ENCODE assay signal across 24 cellular contexts in the genomic region with DNA sequence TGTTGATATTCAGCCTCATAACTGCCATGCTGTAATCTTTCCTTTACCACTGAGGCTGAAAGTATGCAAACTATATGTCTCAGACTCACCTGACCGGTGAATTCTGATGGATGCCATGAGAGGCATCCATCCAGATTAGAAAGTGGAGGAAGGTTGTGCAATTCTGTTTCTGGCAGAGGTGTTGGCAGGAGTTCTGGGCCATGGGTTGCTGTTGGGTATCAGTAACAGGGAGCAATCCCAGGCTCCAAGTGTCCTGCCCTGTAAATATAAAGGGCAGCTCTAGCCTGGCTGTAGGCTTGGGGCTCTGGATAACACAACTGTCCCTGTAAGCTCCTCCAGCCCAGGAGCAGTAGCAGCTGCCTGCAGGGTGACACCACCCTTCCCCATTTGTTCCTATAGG.
A peak's percentile ranks its signal among the peaks of the same experiment; 100 is the strongest.
DNase-seq lines count a peak whose midpoint lies in the region; ATAC-seq and TF ChIP-seq lines count a peak whose summit lies in the region.
"Had no signal": no experiment of that assay in that cellular context is flagged by ENCODE, and none has a peak within 500 bp of the region (broad histone marks: within the 10 kb centered on the region; RNA-seq: fewer than 3 reads in every experiment).

No MANE protein-coding gene starts in this region.

- no peak overlapping the region for H3K14ac ChIP-seq in mesenchymal stem cell (ENCODE audit: low read length in 2 of 2)

- no peak overlapping the region for H3K23ac ChIP-seq in mesenchymal stem cell (ENCODE audit: low read length in 2 of 2)

- peaks cover 0 to 6% (median 0%) of the 10 kb centered on the region in 11 donors for H3K9me3 ChIP-seq in heart right ventricle
- H3K9me3 ChIP-seq in mesenchymal stem cell (ENCODE audit: control insufficient read depth, low read length) = no peaks in the 10 kb centered on the region
- no peaks in the 10 kb centered on the region for H3K9me3 ChIP-seq in upper lobe of right lung
- H3K9me3 ChIP-seq: BE2C, Caco-2, MG63 had no signal

- WGBS in heart right ventricle, 2 donors = 60 to 68% methylated on average over 1 of the region's 1 CpG
- 93% methylated on average over 1 of the region's 1 CpG for WGBS in mesenchymal stem cell

- no peak overlapping the region for H2AK5ac ChIP-seq in mesenchymal stem cell (ENCODE audit: low read length, severe bottlenecking)

- H3K27me3 ChIP-seq in heart right ventricle (peaks cover 0 to 2% (median 0%) of the 10 kb centered on the region in 7 donors), mesenchymal stem cell (ENCODE audit: control insufficient read depth in 1 of 2, insufficient read depth in 1 of 2, low read length in 2 of 2) (peaks cover 0 to 15% of the 10 kb centered on the region in 2 experiments), upper lobe of right lung (no peaks in the 10 kb centered on the region)
- H3K27me3 ChIP-seq: BE2C, MG63 had no signal

- H2BK12ac ChIP-seq in mesenchymal stem cell (ENCODE audit: low read length in 2 of 2) = no peak overlapping the region

- no peak overlapping the region for H3K18ac ChIP-seq in mesenchymal stem cell (ENCODE audit: low read depth in 1 of 2, low read length in 2 of 2)

- H3K36me3 ChIP-seq in heart right ventricle (no peaks in the 10 kb centered on the region), mesenchymal stem cell (ENCODE audit: control insufficient read depth in 1 of 2, insufficient read depth in 2 of 2, low read depth in 1 of 2, low read length in 2 of 2) (no peaks in the 10 kb centered on the region), upper lobe of right lung (no peaks in the 10 kb centered on the region)
- H3K36me3 ChIP-seq: BE2C, MG63 had no signal

- ATAC-seq in Right ventricle myocardium inferior = peak; percentile 62
- ATAC-seq in heart right ventricle = peak; percentile 46 to 86 (median 72)
- peak; percentile 39 for ATAC-seq in upper lobe of right lung

- intact Hi-C loops in Right ventricle myocardium inferior (cut with DNase I) = no loop called here
- intact Hi-C loops in cardiac septum (cut with DNase I) = no loop called here
- intact Hi-C loops in heart right ventricle (cut with DNase I) = loop anchor here in 2 of 10 donors (5.0 to 10.0 kb wide), 3 partner anchors 74 to 186 kb away; a partner anchor contains a TSS
- intact Hi-C loops in upper lobe of right lung (cut with DNase I) = no loop called here

- H3K4me2 ChIP-seq in mesenchymal stem cell (ENCODE audit: low read length, poor library complexity, severe bottlenecking) = no peak overlapping the region

- H3K9ac ChIP-seq in mesenchymal stem cell (ENCODE audit: low read length) = no peak overlapping the region

- no peak for TF ChIP-seq CTCF in heart right ventricle (IDR thresholded peaks at IDR 0.05)
- no peak for TF ChIP-seq CTCF in upper lobe of right lung (IDR thresholded peaks at IDR 0.05)
- no peak for TF ChIP-seq CTCF in GM13977 (IDR thresholded peaks at IDR 0.05; ENCODE audit: extremely low read depth, insufficient read depth, missing control alignments)

- H3K4ac ChIP-seq in mesenchymal stem cell (ENCODE audit: low read depth in 1 of 2, low read length in 2 of 2) = peak overlapping the region in 1 of 2 experiments; percentile 5

- no peak overlapping the region for H4K91ac ChIP-seq in mesenchymal stem cell (ENCODE audit: low read length)

- in situ Hi-C loops in GM13977 (cut with MboI; ENCODE audit: low pct_unique_long_range_greater_than_20kb, low sequenced_read_pairs, unreplicated experiment) = no loop called here

- H3K79me1 ChIP-seq in mesenchymal stem cell (replicated peaks; ENCODE audit: low read length, poor library complexity, severe bottlenecking) = no peaks in the 10 kb centered on the region

- no peak overlapping the region for H2AFZ ChIP-seq in mesenchymal stem cell (ENCODE audit: low read depth, low read length)

- no peak overlapping the region for H3K4me3 ChIP-seq in heart right ventricle
- H3K4me3 ChIP-seq in mesenchymal stem cell (ENCODE audit: insufficient read depth in 1 of 2, low read depth in 1 of 2, low read length in 2 of 2) = no peak overlapping the region
- no peak overlapping the region for H3K4me3 ChIP-seq in upper lobe of right lung
- H3K4me3 ChIP-seq: MG63 had no signal

- H4K8ac ChIP-seq in mesenchymal stem cell (ENCODE audit: low read length) = peak overlapping the region; percentile 49

- H3K4me1 ChIP-seq in heart right ventricle = peaks cover 3 to 19% (median 8%) of the 10 kb centered on the region in 9 donors
- peaks cover 6% of the 10 kb centered on the region for H3K4me1 ChIP-seq in mesenchymal stem cell (ENCODE audit: control insufficient read depth, insufficient read depth, low read depth, low read length)
- peaks cover 4% of the 10 kb centered on the region for H3K4me1 ChIP-seq in upper lobe of right lung
- H3K4me1 ChIP-seq: Caco-2 had no signal

- H2BK120ac ChIP-seq in mesenchymal stem cell (ENCODE audit: low read depth, low read length) = no peak overlapping the region

- DNase-seq in Right ventricle myocardium inferior (ENCODE audit: missing footprints) (no peak), cardiac septum (ENCODE audit: low spot score) (no peak), heart right ventricle (peak; percentile 11 to 48), mesenchymal stem cell (no peak), upper lobe of right lung (no peak), GM13977 (ENCODE audit: low spot score) (no peak), kidney tubule cell (ENCODE audit: low spot score) (no peak), SIG-M5 treated with dmso at 0.1 percent for 504 hours (lab: John Stamatoyannopoulos, UW; ENCODE audit: unreplicated experiment) (no peak)
- DNase-seq: 8988T; BE2C; Caco-2; CD4-positive, alpha-beta T cell; GDM1; H9; Karpas-422; MG63; NCI-H1092 treated with DMSO at 0.1 percent for 48 hours; NCI-H146; NCI-H2081; NCI-H2171 treated with DMSO at 0.1 percent for 48 hours; NCI-H446 treated with DMSO at 0.1 percent for 48 hours; NCI-H748 treated with DMSO at 0.1 percent for 48 hours; NK-92 treated with Interleukin-12 subunit alpha and Interleukin-12 subunit beta, amount 100 ng/mL, for 24 hours; SHP77 treated with DMSO at 0.1 percent for 48 hours had no signal

- H3K27ac ChIP-seq in heart right ventricle = peak overlapping the region in 3 of 10 donors; percentile 10 to 48 (median 17)
- no peak overlapping the region for H3K27ac ChIP-seq in mesenchymal stem cell (ENCODE audit: low read length, poor library complexity, severe bottlenecking)
- no peak overlapping the region for H3K27ac ChIP-seq in upper lobe of right lung

- no peak overlapping the region for H2BK5ac ChIP-seq in mesenchymal stem cell (ENCODE audit: low read depth, low read length, poor library complexity, severe bottlenecking)

- H2BK15ac ChIP-seq in mesenchymal stem cell (ENCODE audit: low read depth, poor library complexity, severe bottlenecking) = no peak overlapping the region

Comparison
In these comparisons a context has a peak if more than half of its experiments do, and no peak if none do; other contexts are left out.
1. DNase-seq: peak in heart right ventricle (2 of 2); none in Right ventricle myocardium inferior (single experiment), cardiac septum (single experiment), mesenchymal stem cell (single experiment), upper lobe of right lung (single experiment), GM13977 (single experiment), kidney tubule cell (single experiment) and SIG-M5 treated with dmso at 0.1 percent for 504 hours (single experiment).
2. Peak in every context shown above with its lines, with median percentiles within 50 percentile points of each other: ATAC-seq.